Comparison of ENCODE assay signal across 21 cellular contexts in the genomic region with DNA sequence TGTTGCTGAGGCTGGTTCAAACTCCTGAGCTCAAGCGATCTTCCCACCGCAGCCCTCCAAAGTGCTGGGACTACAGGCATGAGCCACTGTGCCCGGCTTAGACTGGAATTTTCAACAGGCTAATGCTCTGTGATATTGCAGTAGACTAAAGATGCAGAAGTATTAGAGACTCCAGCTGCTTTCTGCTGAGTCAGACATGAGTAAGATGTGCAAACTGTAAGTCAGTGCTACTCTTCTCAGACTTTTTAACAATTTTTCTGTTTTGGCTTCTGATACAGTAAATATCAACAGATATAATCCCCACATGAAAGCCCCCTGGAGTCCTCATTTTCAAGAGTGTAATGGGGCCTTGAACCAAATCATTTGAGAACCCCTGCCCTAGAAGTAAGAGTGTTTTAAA. TPM values are rescaled to one million over a fixed set of nuclear protein-coding genes. Genes with fewer than 3 reads are reported as not detected.
DNase-seq lines count a peak whose midpoint lies in the region; ATAC-seq and TF ChIP-seq lines count a peak whose summit lies in the region.
"Had no signal": no experiment of that assay in that cellular context is flagged by ENCODE, and none has a peak within 500 bp of the region (broad histone marks: within the 10 kb centered on the region; RNA-seq: fewer than 3 reads in every experiment).

No MANE protein-coding gene starts in this region.

- H3K27me3 Mint-ChIP-seq in activated T-cell treated with anti-CD3 and anti-CD28 coated beads, Interleukin-2, amount 50 U/mL, for 4 hours (ENCODE audit: low read depth) = no peaks in the 10 kb centered on the region

- no peak for ATAC-seq in activated T-cell treated with anti-CD3 and anti-CD28 coated beads, Interleukin-2, amount 50 U/mL, for 4 hours
- ATAC-seq: activated CD4-positive, CD25-positive, alpha-beta regulatory T cell treated with anti-CD3 and anti-CD28 coated beads, Interleukin-2, amount 50 U/mL, for 24 hours; gastroesophageal sphincter; left colon had no signal

- peak overlapping the region; percentile 3; the same call in 1 of the 2 replicates for H3K9ac ChIP-seq in iPS-20b (ENCODE audit: low read depth, low read length)

- H3K9me3 ChIP-seq in MG63 = no peaks in the 10 kb centered on the region
- H3K9me3 ChIP-seq in iPS-20b (ENCODE audit: insufficient read depth, low read depth, low read length) = peaks cover 9% of the 10 kb centered on the region; the same call in 1 of the 2 replicates
- H3K9me3 ChIP-seq in esophagus muscularis mucosa = no peaks in the 10 kb centered on the region
- H3K9me3 ChIP-seq: gastroesophageal sphincter, neutrophil, upper lobe of left lung had no signal

- H3K4me1 ChIP-seq in iPS-20b (ENCODE audit: insufficient read depth, low read length) = peaks cover 19% of the 10 kb centered on the region
- peaks cover 0 to 7% (median 3%) of the 10 kb centered on the region in 4 donors for H3K4me1 ChIP-seq in esophagus muscularis mucosa

- TF ChIP-seq POLR2A in esophagus muscularis mucosa (IDR thresholded peaks at IDR 0.05; ENCODE audit: low read depth) = no peak

- no peaks in the 10 kb centered on the region for H3K36me3 Mint-ChIP-seq in activated T-cell treated with anti-CD3 and anti-CD28 coated beads, Interleukin-2, amount 50 U/mL, for 4 hours (ENCODE audit: insufficient read depth)

- DNase-seq in AG08395 (ENCODE audit: low spot score) (peak; percentile 42), MG63 (peak; percentile 38), astrocyte of the cerebellum (ENCODE audit: low read depth) (peak; percentile 12), esophagus muscularis mucosa (ENCODE audit: extremely low spot score) (no peak), NCI-H2196 treated with DMSO at 0.1 percent for 48 hours (lab: John Stamatoyannopoulos, UW; ENCODE audit: unreplicated experiment) (no peak), NCI-H128 (lab: John Stamatoyannopoulos, UW; ENCODE audit: unreplicated experiment) (no peak)
- DNase-seq in activated T-cell treated with anti-CD3 and anti-CD28 coated beads, Interleukin-2, amount 50 U/mL, for 4 hours = no peak
- DNase-seq: GDM1, left colon, MM.1S, NCI-H446, Right ventricle myocardium superior, spleen, upper lobe of left lung had no signal

- no peak overlapping the region for H3K4me3 Mint-ChIP-seq in activated T-cell treated with anti-CD3 and anti-CD28 coated beads, Interleukin-2, amount 50 U/mL, for 4 hours
- H3K4me3 Mint-ChIP-seq: activated T-helper 1 cell treated with anti-CD3 and anti-CD28 coated beads, Interleukin-12 subunit alpha, Interleukin-12 subunit beta, Interleukin-2, Interleukin-4 antibody, amounts not matched to agents 30 ng/mL and 10 ng/mL and 1 ng/mL, durations not matched to agents 14 hours and 24 hours and 36 hours; B cell; central memory CD8-positive, alpha-beta T cell had no signal

- H3K27ac ChIP-seq in iPS-20b (ENCODE audit: low read length) (no peak overlapping the region), esophagus muscularis mucosa (replicated peaks in 1 of 4) (no peak overlapping the region)
- H3K27ac ChIP-seq: gastroesophageal sphincter, neutrophil, spleen, upper lobe of left lung had no signal

- TF ChIP-seq CTCF in astrocyte of the cerebellum (IDR thresholded peaks at IDR 0.05; ENCODE audit: low read depth, low read length, missing control alignments) (no peak), esophagus muscularis mucosa (IDR thresholded peaks at IDR 0.05) (no peak)

- in situ Hi-C loops in astrocyte of the cerebellum (cut with HindIII; ENCODE audit: low sequenced_read_pairs) = no loop called here

- H3K9me3 Mint-ChIP-seq in activated T-cell treated with anti-CD3 and anti-CD28 coated beads, Interleukin-2, amount 50 U/mL, for 4 hours = no peaks in the 10 kb centered on the region
- H3K9me3 Mint-ChIP-seq: central memory CD8-positive, alpha-beta T cell had no signal

- TF ChIP-seq EP300 in esophagus muscularis mucosa (IDR thresholded peaks at IDR 0.05) = no peak

- no peaks in the 10 kb centered on the region for H3K36me3 ChIP-seq in MG63
- H3K36me3 ChIP-seq in iPS-20b (ENCODE audit: insufficient read depth, low read depth, low read length) = no peaks in the 10 kb centered on the region
- no peaks in the 10 kb centered on the region for H3K36me3 ChIP-seq in esophagus muscularis mucosa
- H3K36me3 ChIP-seq: gastroesophageal sphincter, neutrophil, spleen, upper lobe of left lung had no signal

- WGBS in esophagus muscularis mucosa = 78% methylated on average over 3 of the region's 3 CpGs

- H3K4me1 Mint-ChIP-seq in activated T-cell treated with anti-CD3 and anti-CD28 coated beads, Interleukin-2, amount 50 U/mL, for 4 hours (ENCODE audit: low read depth) = peaks cover 11% of the 10 kb centered on the region

- intact Hi-C loops in esophagus muscularis mucosa (cut with DNase I) = no loop called here

- H3K27me3 ChIP-seq in MG63 = no peaks in the 10 kb centered on the region
- peaks cover 15% of the 10 kb centered on the region; the same call in 1 of the 2 replicates for H3K27me3 ChIP-seq in iPS-20b (ENCODE audit: insufficient read depth, low read length)
- H3K27me3 ChIP-seq in esophagus muscularis mucosa = peaks cover 0 to 11% (median 0%) of the 10 kb centered on the region in 4 donors
- H3K27me3 ChIP-seq: neutrophil, upper lobe of left lung had no signal

- H3K4me3 ChIP-seq in MG63 (no peak overlapping the region), astrocyte of the cerebellum (ENCODE audit: low read depth, low read length) (no peak overlapping the region), iPS-20b (ENCODE audit: low read length) (no peak overlapping the region), esophagus muscularis mucosa (no peak overlapping the region)
- H3K4me3 ChIP-seq: gastroesophageal sphincter, spleen, upper lobe of left lung had no signal

RNA-seq across cellular contexts. Expression of a gene that starts 29.3 kb away (rescaled TPM):
- 0.23 TPM in 1 of 2 replicates, not detected in the other for total RNA-seq in MG63 (2014; rRNA removed; shearing (Covaris generic); ENCODE audit: low replicate concordance)
- 1 to 10 TPM; 1.3 to 4.5 (median 1.6) TPM for total RNA-seq in esophagus muscularis mucosa
- 1 to 10 TPM; 4.1 to 5.4 (median 4.2) TPM for total RNA-seq in activated T-cell treated with anti-CD3 and anti-CD28 coated beads, Interleukin-2, amount 50 U/mL, for 4 hours
- total RNA-seq: activated T-helper 1 cell treated with anti-CD3 and anti-CD28 coated beads, Interleukin-12 subunit alpha, Interleukin-12 subunit beta, Interleukin-2, Interleukin-4 antibody, amounts not matched to agents 30 ng/mL and 10 ng/mL and 1 ng/mL, durations not matched to agents 14 hours and 24 hours and 36 hours had no signal

RNA-seq across cellular contexts. Expression of a gene that starts 55.0 kb away (rescaled TPM):
- 35.9 and 42.5 TPM in 2 replicates for total RNA-seq in MG63 (2014; rRNA removed; shearing (Covaris generic); ENCODE audit: low replicate concordance)
- 10 to 100 TPM; 23.7 to 34.3 (median 33.3) TPM for total RNA-seq in esophagus muscularis mucosa
- 10 to 100 TPM; 12.9 to 19.8 (median 17.6) TPM for total RNA-seq in activated T-cell treated with anti-CD3 and anti-CD28 coated beads, Interleukin-2, amount 50 U/mL, for 4 hours

Comparison
In these comparisons a context has a peak if more than half of its experiments do, and no peak if none do; other contexts are left out.
1. DNase-seq: peak in AG08395 (single experiment), MG63 (single experiment) and astrocyte of the cerebellum (single experiment); none in esophagus muscularis mucosa (single experiment), NCI-H2196 treated with DMSO at 0.1 percent for 48 hours (single experiment), NCI-H128 (single experiment) and activated T-cell treated with anti-CD3 and anti-CD28 coated beads, Interleukin-2, amount 50 U/mL, for 4 hours (single experiment).